In the genomic region with DNA sequence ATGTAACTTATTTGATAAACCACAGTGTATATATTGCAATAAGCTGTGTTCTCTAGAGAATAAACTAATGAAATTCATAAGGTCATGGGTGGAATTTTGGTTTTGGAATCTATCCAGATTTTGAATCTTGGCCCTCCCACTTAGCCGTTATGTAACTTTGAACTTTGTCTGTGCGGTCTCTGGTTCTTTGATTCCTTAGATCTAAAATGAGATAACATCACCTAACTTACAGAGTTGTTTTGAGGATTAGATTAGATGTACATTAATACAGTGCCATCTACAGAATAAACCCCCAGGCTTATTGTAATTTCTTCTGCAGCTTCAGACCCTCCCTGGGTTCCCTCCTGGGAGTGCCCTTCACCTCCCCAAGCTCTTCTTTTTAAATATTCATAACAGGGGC, we compare ENCODE assay signal across 22 cellular contexts.
"Had no signal": no experiment of that assay in that cellular context is flagged by ENCODE, and none has a peak within 500 bp of the region (broad histone marks: within the 10 kb centered on the region; RNA-seq: fewer than 3 reads in every experiment).

No MANE protein-coding gene starts in this region.

- H3K27me3 ChIP-seq: right lobe of liver, tibial nerve, upper lobe of left lung had no signal

- H3K27ac ChIP-seq: esophagus squamous epithelium, neutrophil, pancreas, right lobe of liver, thoracic aorta, tibial nerve, upper lobe of left lung had no signal

- H3K4me1 ChIP-seq: esophagus squamous epithelium, pancreas, right lobe of liver, upper lobe of left lung had no signal

- H3K36me3 ChIP-seq: esophagus squamous epithelium, neutrophil, pancreas, right lobe of liver, thoracic aorta, tibial nerve, upper lobe of left lung had no signal

- H3K4me3 ChIP-seq: esophagus squamous epithelium, lung, pancreas, right lobe of liver, thoracic aorta, tibial nerve, upper lobe of left lung had no signal

- H3K9me3 ChIP-seq: esophagus squamous epithelium, neutrophil, pancreas, right lobe of liver, thoracic aorta, tibial nerve, upper lobe of left lung had no signal

- DNase-seq: cortex of kidney; effector memory CD8-positive, alpha-beta T cell; erythroblast; esophagus squamous epithelium; hypothalamus; immature natural killer cell; pancreas; right lobe of liver; small intestine; stimulated activated CD4-positive, alpha-beta T cell treated with anti-CD3 and anti-CD28 coated beads, Interleukin-15, amount 100 ng/mL, for 24 hours; stimulated activated CD4-positive, alpha-beta T cell treated with anti-CD3 and anti-CD28 coated beads, Interleukin-2, amount 100 ng/mL, for 48 hours; stimulated activated naive B cell treated with anti-CD40 and anti-IgM and Interleukin-4, amounts not matched to agents 10 μg/mL and 1 μg/mL and 100 μg/mL, for 72 hours; upper lobe of left lung had no signal

- FAIRE-seq: endometrium, frontal cortex, keratinocyte, pancreas, small intestine, urothelium cell line had no signal

- ATAC-seq: effector memory CD8-positive, alpha-beta T cell; natural killer cell treated with Interleukin-12 subunit alpha and Interleukin-12 subunit beta and Interleukin-15 and Interleukin-18, amount 100 ng/mL, for 72 hours; pancreas; right lobe of liver; stimulated activated naive B cell treated with anti-CD40 and anti-IgM and Interleukin-4, amounts not matched to agents 10 μg/mL and 1 μg/mL and 100 μg/mL, for 72 hours had no signal
